ENCODE assay signal across 8 cellular contexts in the genomic region with DNA sequence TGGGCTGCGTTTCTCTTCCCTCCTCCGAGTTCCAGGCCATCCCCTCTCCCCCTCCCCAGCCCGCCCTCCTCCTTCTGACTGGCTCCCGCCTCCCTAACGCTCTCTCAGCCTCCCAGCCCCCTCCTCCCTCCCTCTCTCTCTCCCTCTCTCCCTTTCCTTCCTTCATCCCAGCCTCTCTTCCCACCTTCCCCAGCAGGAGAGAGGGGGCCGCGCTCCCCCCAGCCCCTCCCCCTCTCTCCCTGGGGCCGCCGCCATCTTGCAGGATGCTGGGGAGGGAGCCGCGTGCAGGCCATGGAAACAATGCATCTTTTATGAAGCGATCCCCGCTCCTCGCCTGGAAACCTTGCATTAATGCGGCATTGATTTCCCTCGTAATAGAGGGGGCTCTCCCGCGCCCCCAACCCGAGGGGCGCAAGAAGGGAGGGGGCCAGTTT. TPM values are rescaled to one million over a fixed set of nuclear protein-coding genes. Genes with fewer than 3 reads are reported as not detected.
DNase-seq lines count a peak whose midpoint lies in the region; ATAC-seq and TF ChIP-seq lines count a peak whose summit lies in the region.

No MANE protein-coding gene starts in this region.

- TF ChIP-seq CTCF in AG09319 (IDR thresholded peaks at IDR 0.05; ENCODE audit: low read depth, low read length) (no peak), WTC11 (IDR thresholded peaks at IDR 0.05) (no peak), coronary artery (IDR thresholded peaks at IDR 0.05) (no peak)

- no peak for TF ChIP-seq RAD21 in Ishikawa (IDR thresholded peaks at IDR 0.05; ENCODE audit: low read depth)

- H3K27ac ChIP-seq in coronary artery = no peak overlapping the region

- peaks cover 5% of the 10 kb centered on the region; the same call in 1 of the 2 replicates for H3K27me3 Mint-ChIP-seq in WTC11 (ENCODE audit: low read depth)

- peak; percentile 73 for ATAC-seq in WTC11
- ATAC-seq in GM19467 (IDR thresholded peaks at IDR 0.05; ENCODE audit: unreplicated experiment) = no peak

- H3K9me3 Mint-ChIP-seq in WTC11 = no peaks in the 10 kb centered on the region

- peaks cover 11% of the 10 kb centered on the region for H3K4me1 Mint-ChIP-seq in WTC11

- CTCF ChIA-PET in WTC11 (lab: Charles Lee) = interaction anchor here (0.9 to 1.1 kb wide), 3 partner anchors 40 to 100 kb away, joined by 3 to 8 read pairs (median 6); no protein-coding TSS in a partner anchor

- TF ChIP-seq EP300 in Ishikawa (IDR thresholded peaks at IDR 0.05; ENCODE audit: borderline replicate concordance) = no peak

- DNase-seq in AG09319 (ENCODE audit: extremely low read depth, low read depth) (peak; percentile 5), WTC11 (ENCODE audit: low spot score) (peak; percentile 90), coronary artery (ENCODE audit: low spot score) (no peak), medulla oblongata (ENCODE audit: extremely low spot score) (peak; percentile 61), HuH-7.5 (ENCODE audit: low spot score) (no peak)
- peak; percentile 7 for DNase-seq in stimulated activated CD8-positive, alpha-beta memory T cell treated with anti-CD3 and anti-CD28 coated beads, Interleukin-12 subunit alpha, Interleukin-12 subunit beta, amount 100 ng/mL, for 4 hours (ENCODE audit: low read depth)

- POLR2A ChIA-PET in WTC11 (lab: Charles Lee) = no interaction called here

- H3K27ac Mint-ChIP-seq in WTC11 = no peak overlapping the region

- H3K4me3 Mint-ChIP-seq in WTC11 = peak overlapping the region; percentile 57

- H3K4me3 ChIP-seq in coronary artery = peak overlapping the region; percentile 79

- no peaks in the 10 kb centered on the region for H3K36me3 Mint-ChIP-seq in WTC11

TF ChIP-seq in Ishikawa, 13 proteins besides CTCF, POLR2A, EP300 and RAD21:
- no peak for TF ChIP-seq TEAD4 (IDR thresholded peaks at IDR 0.05)
- TF ChIP-seq EGR1 (IDR thresholded peaks at IDR 0.05) = 0 out of 2 replicates have a peak, but pooled peaks have one; percentile 6
- no peak for TF ChIP-seq FOXM1 (IDR thresholded peaks at IDR 0.05; ENCODE audit: borderline replicate concordance, low read depth)
- peak; percentile 40; the same call in 1 of the 2 replicates for TF ChIP-seq TCF12 (IDR thresholded peaks at IDR 0.05; ENCODE audit: low read depth)
- TF ChIP-seq CREB1 (IDR thresholded peaks at IDR 0.05; ENCODE audit: low read depth) = no peak
- TF ChIP-seq REST (IDR thresholded peaks at IDR 0.05; ENCODE audit: low read depth) = no peak
- TF ChIP-seq, protein P1, sequence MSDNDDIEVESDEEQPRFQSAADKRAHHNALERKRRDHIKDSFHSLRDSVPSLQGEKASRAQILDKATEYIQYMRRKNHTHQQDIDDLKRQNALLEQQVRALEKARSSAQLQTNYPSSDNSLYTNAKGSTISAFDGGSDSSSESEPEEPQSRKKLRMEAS (IDR thresholded peaks at IDR 0.05) = no peak
- TF ChIP-seq CEBPB (IDR thresholded peaks at IDR 0.05) = no peak
- TF ChIP-seq ZBTB7A (IDR thresholded peaks at IDR 0.05; ENCODE audit: low read depth) = no peak; the same call in 1 of the 2 replicates
- no peak for TF ChIP-seq NFIC (IDR thresholded peaks at IDR 0.05)
- no peak for TF ChIP-seq USF1 (IDR thresholded peaks at IDR 0.05)
- peak; percentile 46; the same call in 1 of the 2 replicates for TF ChIP-seq TAF1 (IDR thresholded peaks at IDR 0.05; ENCODE audit: low read depth)
- TF ChIP-seq YY1 (IDR thresholded peaks at IDR 0.05; ENCODE audit: low read depth) = peak; percentile 91

TF ChIP-seq in WTC11, 78 proteins besides CTCF, POLR2A, EP300 and RAD21:
- TF ChIP-seq ZNF423 (CRISPR knock-in tag; IDR thresholded peaks at IDR 0.05) = peak; percentile 7; the same call in 1 of the 2 replicates
- no peak for TF ChIP-seq SOX15 (CRISPR knock-in tag; IDR thresholded peaks at IDR 0.05)
- TF ChIP-seq FOXP4 (CRISPR knock-in tag; IDR thresholded peaks at IDR 0.05) = peak; percentile 42; the same call in 1 of the 2 replicates
- 0 out of 2 replicates have a peak, but pooled peaks have one; percentile 19 for TF ChIP-seq ETV6 (CRISPR knock-in tag; IDR thresholded peaks at IDR 0.05)
- TF ChIP-seq, protein P1 (CRISPR knock-in tag; IDR thresholded peaks at IDR 0.05) = 0 out of 2 replicates have a peak, but pooled peaks have one; percentile 42
- TF ChIP-seq IRF1 (CRISPR knock-in tag; IDR thresholded peaks at IDR 0.05) = no peak
- TF ChIP-seq, protein P2, sequence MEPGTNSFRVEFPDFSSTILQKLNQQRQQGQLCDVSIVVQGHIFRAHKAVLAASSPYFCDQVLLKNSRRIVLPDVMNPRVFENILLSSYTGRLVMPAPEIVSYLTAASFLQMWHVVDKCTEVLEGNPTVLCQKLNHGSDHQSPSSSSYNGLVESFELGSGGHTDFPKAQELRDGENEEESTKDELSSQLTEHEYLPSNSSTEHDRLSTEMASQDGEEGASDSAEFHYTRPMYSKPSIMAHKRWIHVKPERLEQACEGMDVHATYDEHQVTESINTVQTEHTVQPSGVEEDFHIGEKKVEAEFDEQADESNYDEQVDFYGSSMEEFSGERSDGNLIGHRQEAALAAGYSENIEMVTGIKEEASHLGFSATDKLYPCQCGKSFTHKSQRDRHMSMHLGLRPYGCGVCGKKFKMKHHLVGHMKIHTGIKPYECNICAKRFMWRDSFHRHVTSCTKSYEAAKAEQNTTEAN (CRISPR knock-in tag; IDR thresholded peaks at IDR 0.05) = peak; percentile 43; the same call in 1 of the 2 replicates
- TF ChIP-seq MYBL2 (CRISPR knock-in tag; IDR thresholded peaks at IDR 0.05) = 0 out of 2 replicates have a peak, but pooled peaks have one; percentile 30
- peak; percentile 53 for TF ChIP-seq SP1 (CRISPR knock-in tag; conservative IDR thresholded peaks at IDR 0.05)
- TF ChIP-seq, protein P3, sequence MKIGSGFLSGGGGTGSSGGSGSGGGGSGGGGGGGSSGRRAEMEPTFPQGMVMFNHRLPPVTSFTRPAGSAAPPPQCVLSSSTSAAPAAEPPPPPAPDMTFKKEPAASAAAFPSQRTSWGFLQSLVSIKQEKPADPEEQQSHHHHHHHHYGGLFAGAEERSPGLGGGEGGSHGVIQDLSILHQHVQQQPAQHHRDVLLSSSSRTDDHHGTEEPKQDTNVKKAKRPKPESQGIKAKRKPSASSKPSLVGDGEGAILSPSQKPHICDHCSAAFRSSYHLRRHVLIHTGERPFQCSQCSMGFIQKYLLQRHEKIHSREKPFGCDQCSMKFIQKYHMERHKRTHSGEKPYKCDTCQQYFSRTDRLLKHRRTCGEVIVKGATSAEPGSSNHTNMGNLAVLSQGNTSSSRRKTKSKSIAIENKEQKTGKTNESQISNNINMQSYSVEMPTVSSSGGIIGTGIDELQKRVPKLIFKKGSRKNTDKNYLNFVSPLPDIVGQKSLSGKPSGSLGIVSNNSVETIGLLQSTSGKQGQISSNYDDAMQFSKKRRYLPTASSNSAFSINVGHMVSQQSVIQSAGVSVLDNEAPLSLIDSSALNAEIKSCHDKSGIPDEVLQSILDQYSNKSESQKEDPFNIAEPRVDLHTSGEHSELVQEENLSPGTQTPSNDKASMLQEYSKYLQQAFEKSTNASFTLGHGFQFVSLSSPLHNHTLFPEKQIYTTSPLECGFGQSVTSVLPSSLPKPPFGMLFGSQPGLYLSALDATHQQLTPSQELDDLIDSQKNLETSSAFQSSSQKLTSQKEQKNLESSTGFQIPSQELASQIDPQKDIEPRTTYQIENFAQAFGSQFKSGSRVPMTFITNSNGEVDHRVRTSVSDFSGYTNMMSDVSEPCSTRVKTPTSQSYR (CRISPR knock-in tag; IDR thresholded peaks at IDR 0.05) = peak; percentile 96
- no peak for TF ChIP-seq ESRRA (CRISPR knock-in tag; IDR thresholded peaks at IDR 0.05; ENCODE audit: borderline replicate concordance)

RNA-seq across cellular contexts. Expression of gene ADGRL1, which starts 42.6 kb away (rescaled TPM):
- total RNA-seq in WTC11 (2021) = 128 to 140 TPM (median 140 TPM) in 3 replicates

Comparison
In these comparisons a context has a peak if more than half of its experiments do, and no peak if none do; other contexts are left out.
1. DNase-seq: peak in AG09319 (single experiment), WTC11 (single experiment), medulla oblongata (single experiment) and stimulated activated CD8-positive, alpha-beta memory T cell treated with anti-CD3 and anti-CD28 coated beads, Interleukin-12 subunit alpha, Interleukin-12 subunit beta, amount 100 ng/mL, for 4 hours (single experiment); none in coronary artery (single experiment) and HuH-7.5 (single experiment).